In genomic region chr5:17216974-17217325, GRCh38 we compare ENCODE assay signal across 8 cellular contexts.
DNase-seq lines count a peak whose midpoint lies in the region; ATAC-seq and FAIRE-seq lines count a peak whose summit lies in the region.

No MANE protein-coding gene starts in this region.

- peak; percentile 0 for ATAC-seq in HG03064 (IDR thresholded peaks at IDR 0.05; ENCODE audit: low read depth, unreplicated experiment)
- no peak for ATAC-seq in stimulated activated naive CD8-positive, alpha-beta T cell treated with anti-CD3 and anti-CD28 coated beads, Interleukin-15, Interleukin-2, amounts not matched to agents 100 U/mL and 50 U/mL, for 24 hours

- no peaks in the 10 kb centered on the region for H3K9me3 ChIP-seq in iPS-18c (ENCODE audit: control insufficient read depth, insufficient read depth, low read length)

- DNase-seq in AG08396 (ENCODE audit: low spot score), result peak; percentile 66
- DNase-seq in stimulated activated naive CD8-positive, alpha-beta T cell treated with anti-CD3 and anti-CD28 coated beads, Interleukin-15, Interleukin-2, amounts not matched to agents 100 U/mL and 50 U/mL, for 24 hours, result peak; percentile 5
- no peak for DNase-seq in NCI-H2107 (lab: John Stamatoyannopoulos, UW)
- no peak for DNase-seq in GM19239 (ENCODE audit: insufficient read length, low spot score)
- DNase-seq in stimulated activated naive CD4-positive, alpha-beta T cell treated with Interleukin-2 at 50 U/mL for 16 hours (lab: John Stamatoyannopoulos, UW), result no peak

- H3K4me1 Mint-ChIP-seq in activated naive CD8-positive, alpha-beta T cell (ENCODE audit: low read depth), result peaks cover 11% of the 10 kb centered on the region

- no peak for FAIRE-seq in GM19239 (lab: Jason Lieb, UNC)

- no peaks in the 10 kb centered on the region for H3K36me3 Mint-ChIP-seq in activated naive CD8-positive, alpha-beta T cell

- no peak overlapping the region for H3K27ac Mint-ChIP-seq in activated naive CD8-positive, alpha-beta T cell

- peak overlapping the region; percentile 53 for H3K4me3 Mint-ChIP-seq in activated naive CD8-positive, alpha-beta T cell

- H3K4me3 ChIP-seq in iPS-18c (ENCODE audit: insufficient read depth, low read depth, low read length), result peak overlapping the region; percentile 69

- peaks cover 27% of the 10 kb centered on the region for H3K27me3 Mint-ChIP-seq in activated naive CD8-positive, alpha-beta T cell

- H3K9me3 Mint-ChIP-seq in activated naive CD8-positive, alpha-beta T cell (ENCODE audit: low read depth), result peaks cover 4% of the 10 kb centered on the region

Comparison
In these comparisons a context has a peak if more than half of its experiments do, and no peak if none do; other contexts are left out.
1. DNase-seq: peak in AG08396 (single experiment) and stimulated activated naive CD8-positive, alpha-beta T cell treated with anti-CD3 and anti-CD28 coated beads, Interleukin-15, Interleukin-2, amounts not matched to agents 100 U/mL and 50 U/mL, for 24 hours (single experiment); none in NCI-H2107 (single experiment), GM19239 (single experiment) and stimulated activated naive CD4-positive, alpha-beta T cell treated with Interleukin-2 at 50 U/mL for 16 hours (single experiment).